1 cellular context compared by ENCODE assay signal in genomic region chr12:9776795-9777194, GRCh38.
TF ChIP-seq lines count a peak whose summit lies in the region.

No MANE protein-coding gene starts in this region.

TF ChIP-seq in H1, 55 proteins besides CTCF, POLR2A, EP300 and RAD21:
- TF ChIP-seq SUZ12 (IDR thresholded peaks at IDR 0.05; ENCODE audit: low read length) (no peak), GABPA (IDR thresholded peaks at IDR 0.05; ENCODE audit: borderline replicate concordance, insufficient read depth, low read length) (no peak), CBX5 (IDR thresholded peaks at IDR 0.05; ENCODE audit: low read depth, low read length) (no peak), KDM5A (IDR thresholded peaks at IDR 0.05; ENCODE audit: low read length) (no peak), RBBP5 (IDR thresholded peaks at IDR 0.05; ENCODE audit: borderline replicate concordance, low read depth, low read length) (no peak), ASH2L (IDR thresholded peaks at IDR 0.05; ENCODE audit: low read length) (no peak), SP2 (IDR thresholded peaks at IDR 0.05; ENCODE audit: low read length) (no peak), SIRT6 (IDR thresholded peaks at IDR 0.05; ENCODE audit: low read length) (no peak), RXRA (IDR thresholded peaks at IDR 0.05; ENCODE audit: insufficient read depth, low read depth, low read length) (no peak), SIN3A (conservative IDR thresholded peaks at IDR 0.05 in 1 of 2, IDR thresholded peaks at IDR 0.05 in 1 of 2; ENCODE audit: low read depth in 1 of 2, low read length in 2 of 2) (no peak), RNF2 (IDR thresholded peaks at IDR 0.05; ENCODE audit: borderline replicate concordance, low read depth, low read length, missing control alignments, poor library complexity, severe bottlenecking) (no peak)
